ENCODE assay signal across 24 cellular contexts in the genomic region with DNA sequence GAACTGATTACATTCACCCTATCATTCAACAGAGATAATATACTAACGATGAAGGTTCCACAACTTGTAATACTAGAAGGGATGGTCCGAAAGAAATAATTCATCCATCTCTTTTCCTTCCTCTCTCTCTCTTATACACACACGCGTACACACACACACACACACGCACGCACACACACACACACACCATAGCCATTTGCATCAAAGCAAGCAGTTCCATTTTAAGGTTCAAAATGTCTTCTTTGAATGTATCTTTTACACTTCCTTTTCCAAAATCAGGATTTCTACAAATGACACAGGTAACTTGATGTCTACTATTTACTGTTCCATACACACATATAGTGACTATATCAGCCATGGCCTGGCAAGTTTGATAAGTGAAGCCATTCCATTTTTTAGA. TPM values are rescaled to one million over a fixed set of nuclear protein-coding genes. Genes with fewer than 3 reads are reported as not detected.
DNase-seq lines count a peak whose midpoint lies in the region; ATAC-seq, FAIRE-seq and TF ChIP-seq lines count a peak whose summit lies in the region.
"Had no signal": no experiment of that assay in that cellular context is flagged by ENCODE, and none has a peak within 500 bp of the region (broad histone marks: within the 10 kb centered on the region; RNA-seq: fewer than 3 reads in every experiment).

No MANE protein-coding gene starts in this region.

- H3K27me3 Mint-ChIP-seq in GM23338 (ENCODE audit: insufficient read depth, low read depth, poor library complexity): peaks cover 32% of the 10 kb centered on the region

- H3K4me3 ChIP-seq in GM23338: peak overlapping the region; percentile 66
- peak overlapping the region; percentile 54 for H3K4me3 ChIP-seq in colonic mucosa
- no peak overlapping the region for H3K4me3 ChIP-seq in foreskin fibroblast (ENCODE audit: low read depth in 1 of 2, low read length in 2 of 2)
- H3K4me3 ChIP-seq: thoracic aorta had no signal

- H3K36me3 ChIP-seq in GM23338 (ENCODE audit: insufficient read depth): no peaks in the 10 kb centered on the region
- H3K36me3 ChIP-seq in colonic mucosa: no peaks in the 10 kb centered on the region
- H3K36me3 ChIP-seq: thoracic aorta had no signal

- TF ChIP-seq CTCF in GM23338 (conservative IDR thresholded peaks at IDR 0.05; ENCODE audit: low read depth in 2 of 2): no peak
- no peak for TF ChIP-seq CTCF in colonic mucosa (IDR thresholded peaks at IDR 0.05)
- TF ChIP-seq CTCF in foreskin fibroblast (IDR thresholded peaks at IDR 0.05; ENCODE audit: low read depth, low read length): no peak

- H3K4me1 ChIP-seq in GM23338 (ENCODE audit: insufficient read depth): peaks cover 4% of the 10 kb centered on the region; the same call in 1 of the 2 replicates
- H3K4me1 ChIP-seq in colonic mucosa: no peaks in the 10 kb centered on the region

- no peak overlapping the region for H3K27ac Mint-ChIP-seq in GM23338
- H3K27ac Mint-ChIP-seq: activated CD8-positive, alpha-beta T cell treated with anti-CD3 and anti-CD28 coated beads for 36 hours; CD4-positive, alpha-beta T cell; H9; memory B cell; naive thymus-derived CD4-positive, alpha-beta T cell had no signal

- no peaks in the 10 kb centered on the region for H3K9me2 ChIP-seq in GM23338 (ENCODE audit: insufficient read depth)

- no peaks in the 10 kb centered on the region for H3K79me2 ChIP-seq in GM23338 (replicated peaks; ENCODE audit: insufficient read depth)

- ATAC-seq in GM23338 (no peak), HG03469 (IDR thresholded peaks at IDR 0.05; ENCODE audit: unreplicated experiment) (no peak)
- ATAC-seq: activated CD8-positive, alpha-beta T cell treated with anti-CD3 and anti-CD28 coated beads for 36 hours; naive thymus-derived CD4-positive, alpha-beta T cell; stimulated activated naive CD8-positive, alpha-beta T cell treated with anti-CD3 and anti-CD28 coated beads, Interleukin-15, Interleukin-2, amounts not matched to agents 100 U/mL and 50 U/mL, for 24 hours had no signal

- intact Hi-C loops in colonic mucosa (cut with DNase I): no loop called here

- peak overlapping the region; percentile 99; the same call in 1 of the 2 replicates for H2AFZ ChIP-seq in GM23338

- H3K27me3 ChIP-seq in GM23338 (ENCODE audit: insufficient read depth) (peaks cover 42% of the 10 kb centered on the region), colonic mucosa (no peaks in the 10 kb centered on the region)

- peak; percentile 9 for FAIRE-seq in islet of Langerhans (lab: Jason Lieb, UNC)

- H4K20me1 ChIP-seq in GM23338 (replicated peaks; ENCODE audit: insufficient read depth): no peaks in the 10 kb centered on the region; the same call in 1 of the 2 replicates

- H3K4me1 Mint-ChIP-seq in GM23338: no peaks in the 10 kb centered on the region; the same call in 1 of the 3 replicates

- H3K36me3 Mint-ChIP-seq in GM23338 (ENCODE audit: low read depth): no peaks in the 10 kb centered on the region; the same call in 2 of the 3 replicates

- H3K4me2 ChIP-seq in GM23338: peak overlapping the region; percentile 88

- peak overlapping the region; percentile 70 for H3K9ac ChIP-seq in colonic mucosa (ENCODE audit: low read depth in 2 of 2, low read length in 2 of 2)

- H3K27ac ChIP-seq in GM23338 (ENCODE audit: low read depth) (no peak overlapping the region), colonic mucosa (no peak overlapping the region)
- H3K27ac ChIP-seq: thoracic aorta had no signal

- H3F3A ChIP-seq in GM23338 (replicated peaks; ENCODE audit: low read depth): no peaks in the 10 kb centered on the region

- H3K4me3 Mint-ChIP-seq in GM23338: peak overlapping the region; percentile 79
- H3K4me3 Mint-ChIP-seq: activated CD8-positive, alpha-beta T cell treated with anti-CD3 and anti-CD28 coated beads for 36 hours; CD4-positive, alpha-beta T cell; memory B cell had no signal

- DNase-seq in GM23338 (ENCODE audit: low spot score): no peak
- no peak for DNase-seq in colonic mucosa
- peak; percentile 42 for DNase-seq in renal cortical epithelial cell (ENCODE audit: low read depth)
- no peak for DNase-seq in hippocampal formation (lab: John Stamatoyannopoulos, UW)
- no peak for DNase-seq in effector CD4-positive, alpha-beta T cell
- no peak for DNase-seq in foreskin fibroblast
- DNase-seq: activated effector memory CD4-positive, alpha-beta T cell treated with anti-CD3 and anti-CD28 coated beads, Interleukin-2, amount 50 U/mL, for 16 hours; CD4-positive, alpha-beta T cell; cerebellar nuclear complex; DMS79; foreskin melanocyte; naive thymus-derived CD4-positive, alpha-beta T cell; NCI-H1694 treated with DMSO at 0.1 percent for 48 hours; NCI-H2171; NCI-H524 treated with DMSO at 0.1 percent for 48 hours; NK-92 treated with Interleukin-12 subunit alpha and Interleukin-12 subunit beta, amount 100 ng/mL, for 24 hours; stimulated activated naive CD8-positive, alpha-beta T cell treated with anti-CD3 and anti-CD28 coated beads, Interleukin-15, Interleukin-2, amounts not matched to agents 100 U/mL and 50 U/mL, for 24 hours had no signal

- H3K9me3 Mint-ChIP-seq in GM23338: no peaks in the 10 kb centered on the region
- H3K9me3 Mint-ChIP-seq: activated CD8-positive, alpha-beta T cell treated with anti-CD3 and anti-CD28 coated beads for 36 hours; CD4-positive, alpha-beta T cell; H9 had no signal

- H3K9me3 ChIP-seq in colonic mucosa: no peaks in the 10 kb centered on the region
- H3K9me3 ChIP-seq: thoracic aorta had no signal

TF ChIP-seq in GM23338, 12 proteins besides CTCF, POLR2A, EP300 and RAD21:
- no peak for TF ChIP-seq CREB1 (CRISPR knock-in tag; IDR thresholded peaks at IDR 0.05; ENCODE audit: low read depth)
- no peak for TF ChIP-seq JUNB (IDR thresholded peaks at IDR 0.05; ENCODE audit: unreplicated experiment)
- TF ChIP-seq EZH2phosphoT487 (IDR thresholded peaks at IDR 0.05; ENCODE audit: unreplicated experiment): no peak
TF ChIP-seq in GM23338: peak in this region for 0.

RNA-seq across cellular contexts. Expression of a gene that starts 0.9 kb away (rescaled TPM):
- 4.1 and 5.8 TPM in 2 replicates for total RNA-seq in GM23338 (2014; rRNA removed; shearing (Covaris generic))
- 3.2 and 4.0 TPM in 2 replicates for polyA plus RNA-seq in GM23338 (2016; fragmentation: Nextera tagmentation; extraction: Ambion mirVana)
- total RNA-seq in colonic mucosa: 10 to 100 TPM; 22.2 to 23.0 TPM
- 14.6 and 17.3 TPM in 2 replicates for total RNA-seq in renal cortical epithelial cell
- total RNA-seq: activated CD8-positive, alpha-beta T cell treated with anti-CD3 and anti-CD28 coated beads for 36 hours; CD4-positive, alpha-beta T cell; naive thymus-derived CD4-positive, alpha-beta T cell; osteocyte; thoracic aorta had no signal
- polyA plus RNA-seq: naive thymus-derived CD4-positive, alpha-beta T cell had no signal

Comparison
In these comparisons a context has a peak if more than half of its experiments do, and no peak if none do; other contexts are left out.
1. H3K4me3 ChIP-seq: peak in GM23338 (single experiment) and colonic mucosa (single experiment); none in foreskin fibroblast (0 of 2).